8 cellular contexts compared by ENCODE assay signal in genomic region chr20:324177-325042, GRCh38. TPM values are rescaled to one million over a fixed set of nuclear protein-coding genes. Genes with fewer than 3 reads are reported as not detected.
DNase-seq lines count a peak whose midpoint lies in the region; ATAC-seq and TF ChIP-seq lines count a peak whose summit lies in the region.

No MANE protein-coding gene starts in this region.

- peaks cover 48% of the 10 kb centered on the region for H3K4me1 Mint-ChIP-seq in WTC11

- DNase-seq in AG09309 (ENCODE audit: low read depth) (no peak), NCI-H2196 (lab: John Stamatoyannopoulos, UW; ENCODE audit: unreplicated experiment) (peak; percentile 90), WTC11 (ENCODE audit: low spot score) (peak; percentile 91), cardiac fibroblast (ENCODE audit: low read depth in 2 of 2) (peak; percentile 79 to 87), islet precursor cell (peak; percentile 95)
- peak; percentile 95 for DNase-seq in stimulated activated CD4-positive, alpha-beta T cell treated with anti-CD3 and anti-CD28 coated beads, Interleukin-12 subunit alpha, Interleukin-12 subunit beta, amount 100 ng/mL, for 4 hours

- ATAC-seq in GM18873 (IDR thresholded peaks at IDR 0.05; ENCODE audit: low FRiP score, unreplicated experiment) (peak; percentile 42), HG03108 (IDR thresholded peaks at IDR 0.05; ENCODE audit: unreplicated experiment) (peak; percentile 47), WTC11 (peak; percentile 31)

- CTCF ChIA-PET in WTC11 (lab: Charles Lee): interaction anchor here (0.8 to 3.9 kb wide), 16 partner anchors 9 to 60 kb away, joined by 3 to 55 read pairs (median 5); partner anchors contain the start of gene NRSN2

- peaks cover 5% of the 10 kb centered on the region for H3K9me3 Mint-ChIP-seq in WTC11

- H3K4me3 ChIP-seq in AG09309 (ENCODE audit: control insufficient read depth, low read depth, low read length): peak overlapping the region; percentile 64
- H3K4me3 ChIP-seq in cardiac fibroblast (replicated peaks in 1 of 2; ENCODE audit: low read depth in 2 of 2, low read length in 2 of 2): peak overlapping the region; percentile 72 to 77

- TF ChIP-seq CTCF in AG09309 (IDR thresholded peaks at IDR 0.05; ENCODE audit: control insufficient read depth, insufficient read depth, low read depth, low read length, missing control alignments) (peak; percentile 40), WTC11 (IDR thresholded peaks at IDR 0.05) (no peak), cardiac fibroblast (IDR thresholded peaks at IDR 0.05; ENCODE audit: low read depth, low read length) (peak; percentile 43)

- H3K27me3 Mint-ChIP-seq in WTC11 (ENCODE audit: low read depth): no peaks in the 10 kb centered on the region; the same call in 1 of the 2 replicates

- peaks cover 27% of the 10 kb centered on the region for H3K36me3 Mint-ChIP-seq in WTC11

- POLR2A ChIA-PET in WTC11 (lab: Charles Lee): interaction anchor here (0.5 to 5.0 kb wide), 13 partner anchors 10 to 74 kb away, joined by 3 to 110 read pairs (median 5); partner anchors contain the start of genes NRSN2, TRIB3 and ZCCHC3

- H3K27ac Mint-ChIP-seq in WTC11: peak overlapping the region; percentile 100

- peak overlapping the region; percentile 88 for H3K4me3 Mint-ChIP-seq in WTC11

TF ChIP-seq in WTC11, 78 proteins besides CTCF, POLR2A, EP300 and RAD21 (continues in another document):
- TF ChIP-seq TEAD1 (CRISPR knock-in tag; IDR thresholded peaks at IDR 0.05): peak; percentile 85
- TF ChIP-seq, protein P1, sequence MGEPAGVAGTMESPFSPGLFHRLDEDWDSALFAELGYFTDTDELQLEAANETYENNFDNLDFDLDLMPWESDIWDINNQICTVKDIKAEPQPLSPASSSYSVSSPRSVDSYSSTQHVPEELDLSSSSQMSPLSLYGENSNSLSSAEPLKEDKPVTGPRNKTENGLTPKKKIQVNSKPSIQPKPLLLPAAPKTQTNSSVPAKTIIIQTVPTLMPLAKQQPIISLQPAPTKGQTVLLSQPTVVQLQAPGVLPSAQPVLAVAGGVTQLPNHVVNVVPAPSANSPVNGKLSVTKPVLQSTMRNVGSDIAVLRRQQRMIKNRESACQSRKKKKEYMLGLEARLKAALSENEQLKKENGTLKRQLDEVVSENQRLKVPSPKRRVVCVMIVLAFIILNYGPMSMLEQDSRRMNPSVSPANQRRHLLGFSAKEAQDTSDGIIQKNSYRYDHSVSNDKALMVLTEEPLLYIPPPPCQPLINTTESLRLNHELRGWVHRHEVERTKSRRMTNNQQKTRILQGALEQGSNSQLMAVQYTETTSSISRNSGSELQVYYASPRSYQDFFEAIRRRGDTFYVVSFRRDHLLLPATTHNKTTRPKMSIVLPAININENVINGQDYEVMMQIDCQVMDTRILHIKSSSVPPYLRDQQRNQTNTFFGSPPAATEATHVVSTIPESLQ (CRISPR knock-in tag; IDR thresholded peaks at IDR 0.05): no peak
- no peak for TF ChIP-seq CREB1 (CRISPR knock-in tag; IDR thresholded peaks at IDR 0.05)
- no peak for TF ChIP-seq ZNF423 (CRISPR knock-in tag; IDR thresholded peaks at IDR 0.05)
- TF ChIP-seq, protein P2, sequence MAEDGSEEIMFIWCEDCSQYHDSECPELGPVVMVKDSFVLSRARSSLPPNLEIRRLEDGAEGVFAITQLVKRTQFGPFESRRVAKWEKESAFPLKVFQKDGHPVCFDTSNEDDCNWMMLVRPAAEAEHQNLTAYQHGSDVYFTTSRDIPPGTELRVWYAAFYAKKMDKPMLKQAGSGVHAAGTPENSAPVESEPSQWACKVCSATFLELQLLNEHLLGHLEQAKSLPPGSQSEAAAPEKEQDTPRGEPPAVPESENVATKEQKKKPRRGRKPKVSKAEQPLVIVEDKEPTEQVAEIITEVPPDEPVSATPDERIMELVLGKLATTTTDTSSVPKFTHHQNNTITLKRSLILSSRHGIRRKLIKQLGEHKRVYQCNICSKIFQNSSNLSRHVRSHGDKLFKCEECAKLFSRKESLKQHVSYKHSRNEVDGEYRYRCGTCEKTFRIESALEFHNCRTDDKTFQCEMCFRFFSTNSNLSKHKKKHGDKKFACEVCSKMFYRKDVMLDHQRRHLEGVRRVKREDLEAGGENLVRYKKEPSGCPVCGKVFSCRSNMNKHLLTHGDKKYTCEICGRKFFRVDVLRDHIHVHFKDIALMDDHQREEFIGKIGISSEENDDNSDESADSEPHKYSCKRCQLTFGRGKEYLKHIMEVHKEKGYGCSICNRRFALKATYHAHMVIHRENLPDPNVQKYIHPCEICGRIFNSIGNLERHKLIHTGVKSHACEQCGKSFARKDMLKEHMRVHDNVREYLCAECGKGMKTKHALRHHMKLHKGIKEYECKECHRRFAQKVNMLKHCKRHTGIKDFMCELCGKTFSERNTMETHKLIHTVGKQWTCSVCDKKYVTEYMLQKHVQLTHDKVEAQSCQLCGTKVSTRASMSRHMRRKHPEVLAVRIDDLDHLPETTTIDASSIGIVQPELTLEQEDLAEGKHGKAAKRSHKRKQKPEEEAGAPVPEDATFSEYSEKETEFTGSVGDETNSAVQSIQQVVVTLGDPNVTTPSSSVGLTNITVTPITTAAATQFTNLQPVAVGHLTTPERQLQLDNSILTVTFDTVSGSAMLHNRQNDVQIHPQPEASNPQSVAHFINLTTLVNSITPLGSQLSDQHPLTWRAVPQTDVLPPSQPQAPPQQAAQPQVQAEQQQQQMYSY (CRISPR knock-in tag; IDR thresholded peaks at IDR 0.05): peak; percentile 60; the same call in 1 of the 2 replicates
- TF ChIP-seq ESRRA (CRISPR knock-in tag; IDR thresholded peaks at IDR 0.05; ENCODE audit: borderline replicate concordance): peak; percentile 95
- peak; percentile 78; the same call in 1 of the 2 replicates for TF ChIP-seq ZNF219 (CRISPR knock-in tag; IDR thresholded peaks at IDR 0.05; ENCODE audit: borderline replicate concordance)
- no peak for TF ChIP-seq ZSCAN18 (CRISPR knock-in tag; IDR thresholded peaks at IDR 0.05)
- TF ChIP-seq, protein P3, sequence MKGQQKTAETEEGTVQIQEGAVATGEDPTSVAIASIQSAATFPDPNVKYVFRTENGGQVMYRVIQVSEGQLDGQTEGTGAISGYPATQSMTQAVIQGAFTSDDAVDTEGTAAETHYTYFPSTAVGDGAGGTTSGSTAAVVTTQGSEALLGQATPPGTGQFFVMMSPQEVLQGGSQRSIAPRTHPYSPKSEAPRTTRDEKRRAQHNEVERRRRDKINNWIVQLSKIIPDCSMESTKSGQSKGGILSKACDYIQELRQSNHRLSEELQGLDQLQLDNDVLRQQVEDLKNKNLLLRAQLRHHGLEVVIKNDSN (CRISPR knock-in tag; IDR thresholded peaks at IDR 0.05): peak; percentile 82
- TF ChIP-seq SMAD3 (CRISPR knock-in tag; IDR thresholded peaks at IDR 0.05; ENCODE audit: borderline replicate concordance): 0 out of 2 replicates have a peak, but pooled peaks have one; percentile 70
- peak; percentile 89 for TF ChIP-seq GABPB1 (CRISPR knock-in tag; IDR thresholded peaks at IDR 0.05)
- 0 out of 2 replicates have a peak, but pooled peaks have one; percentile 46 for TF ChIP-seq NFYB (CRISPR knock-in tag; conservative IDR thresholded peaks at IDR 0.05; ENCODE audit: low read depth)
- 0 out of 2 replicates have a peak, but pooled peaks have one; percentile 3 for TF ChIP-seq ZNF121 (CRISPR knock-in tag; IDR thresholded peaks at IDR 0.05)
- TF ChIP-seq, protein P4, sequence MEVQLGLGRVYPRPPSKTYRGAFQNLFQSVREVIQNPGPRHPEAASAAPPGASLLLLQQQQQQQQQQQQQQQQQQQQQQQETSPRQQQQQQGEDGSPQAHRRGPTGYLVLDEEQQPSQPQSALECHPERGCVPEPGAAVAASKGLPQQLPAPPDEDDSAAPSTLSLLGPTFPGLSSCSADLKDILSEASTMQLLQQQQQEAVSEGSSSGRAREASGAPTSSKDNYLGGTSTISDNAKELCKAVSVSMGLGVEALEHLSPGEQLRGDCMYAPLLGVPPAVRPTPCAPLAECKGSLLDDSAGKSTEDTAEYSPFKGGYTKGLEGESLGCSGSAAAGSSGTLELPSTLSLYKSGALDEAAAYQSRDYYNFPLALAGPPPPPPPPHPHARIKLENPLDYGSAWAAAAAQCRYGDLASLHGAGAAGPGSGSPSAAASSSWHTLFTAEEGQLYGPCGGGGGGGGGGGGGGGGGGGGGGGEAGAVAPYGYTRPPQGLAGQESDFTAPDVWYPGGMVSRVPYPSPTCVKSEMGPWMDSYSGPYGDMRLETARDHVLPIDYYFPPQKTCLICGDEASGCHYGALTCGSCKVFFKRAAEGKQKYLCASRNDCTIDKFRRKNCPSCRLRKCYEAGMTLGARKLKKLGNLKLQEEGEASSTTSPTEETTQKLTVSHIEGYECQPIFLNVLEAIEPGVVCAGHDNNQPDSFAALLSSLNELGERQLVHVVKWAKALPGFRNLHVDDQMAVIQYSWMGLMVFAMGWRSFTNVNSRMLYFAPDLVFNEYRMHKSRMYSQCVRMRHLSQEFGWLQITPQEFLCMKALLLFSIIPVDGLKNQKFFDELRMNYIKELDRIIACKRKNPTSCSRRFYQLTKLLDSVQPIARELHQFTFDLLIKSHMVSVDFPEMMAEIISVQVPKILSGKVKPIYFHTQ (CRISPR knock-in tag; IDR thresholded peaks at IDR 0.05): no peak
- TF ChIP-seq FOXP1 (CRISPR knock-in tag; IDR thresholded peaks at IDR 0.05; ENCODE audit: borderline replicate concordance): peak; percentile 96
- TF ChIP-seq NR3C1 (CRISPR knock-in tag; conservative IDR thresholded peaks at IDR 0.05; ENCODE audit: low read depth): no peak
- TF ChIP-seq ZNF416 (CRISPR knock-in tag; IDR thresholded peaks at IDR 0.05): no peak
- TF ChIP-seq GTF2I (CRISPR knock-in tag; conservative IDR thresholded peaks at IDR 0.05): no peak
- no peak for TF ChIP-seq ATF1 (CRISPR knock-in tag; IDR thresholded peaks at IDR 0.05)

RNA-seq across cellular contexts. Expression of gene SOX12, which starts 0.9 kb away (rescaled TPM):
- total RNA-seq in WTC11 (2021): 59.1 to 76.3 TPM (median 72.5 TPM) in 3 replicates

RNA-seq across cellular contexts. Expression of gene NRSN2, which starts 22.5 kb away (rescaled TPM):
- total RNA-seq in WTC11 (2021): 23.0 to 23.7 TPM (median 23.3 TPM) in 3 replicates

RNA-seq across cellular contexts. Expression of gene ZCCHC3, which starts 27.0 kb away (rescaled TPM):
- total RNA-seq in WTC11 (2021): 43.6 to 54.1 TPM (median 52.6 TPM) in 3 replicates

RNA-seq across cellular contexts. Expression of gene C20orf96, which starts 33.9 kb away (rescaled TPM):
- 22.1 to 30.3 TPM (median 27.8 TPM) in 3 replicates for total RNA-seq in WTC11 (2021)

RNA-seq across cellular contexts. Expression of gene TRIB3, which starts 56.1 kb away (rescaled TPM):
- total RNA-seq in WTC11 (2021): 7.8 to 9.2 TPM (median 8.7 TPM) in 3 replicates
